ENCODE assay signal across 22 cellular contexts in genomic region chr10:60206735-60207134, GRCh38.
DNase-seq lines count a peak whose midpoint lies in the region; ATAC-seq and TF ChIP-seq lines count a peak whose summit lies in the region.
"Had no signal": no experiment of that assay in that cellular context is flagged by ENCODE, and none has a peak within 500 bp of the region (broad histone marks: within the 10 kb centered on the region; RNA-seq: fewer than 3 reads in every experiment).

No MANE protein-coding gene starts in this region.

- H3K9me2 ChIP-seq in PC-3 (replicated peaks; ENCODE audit: low read length): no peaks in the 10 kb centered on the region

- peaks cover 23% of the 10 kb centered on the region for H3K4me1 Mint-ChIP-seq in activated CD8-positive, alpha-beta T cell treated with anti-CD3 and anti-CD28 coated beads, Interleukin-2, amount 10 ng/mL, durations not matched to agents 7 days and 5 days (ENCODE audit: low read depth)
- H3K4me1 Mint-ChIP-seq: nephron had no signal

- H3K4me3 Mint-ChIP-seq in activated CD8-positive, alpha-beta T cell treated with anti-CD3 and anti-CD28 coated beads, Interleukin-2, amount 10 ng/mL, durations not matched to agents 7 days and 5 days: no peak overlapping the region
- H3K4me3 Mint-ChIP-seq: activated naive CD4-positive, alpha-beta T cell treated with anti-CD3 and anti-CD28 coated beads, Interleukin-2, amount 50 U/mL, for 24 hours; CD4-positive, alpha-beta memory T cell; GM23338; nephron; stimulated activated effector memory CD8-positive, alpha-beta T cell treated with anti-CD3 and anti-CD28 coated beads, Interleukin-12 subunit alpha, Interleukin-12 subunit beta, amount 100 ng/mL, for 72 hours had no signal

- BruUV-seq in PC-3 (replicated peaks; lab: Mats Ljungman, UMichigan): no TSS peak

- H3K18ac ChIP-seq in mesenchymal stem cell (ENCODE audit: low read depth in 1 of 2, low read length in 2 of 2): no peak overlapping the region

- CTCF ChIA-PET in PC-3 (lab: Charles Lee): interaction anchor here (1.7 to 2.0 kb wide), 2 partner anchors 92 to 227 kb away, joined by 7 to 18 read pairs; no protein-coding TSS in a partner anchor
- CTCF ChIA-PET in activated CD8-positive, alpha-beta T cell treated with anti-CD3 and anti-CD28 coated beads, Interleukin-2, amount 10 ng/mL, durations not matched to agents 7 days and 5 days (lab: Charles Lee): interaction anchor here (1.7 to 5.4 kb wide), 3 partner anchors 92 to 342 kb away, joined by 4 to 35 read pairs (median 9); no protein-coding TSS in a partner anchor

- H2AFZ ChIP-seq in PC-3 (ENCODE audit: low read length) (no peak overlapping the region), mesenchymal stem cell (ENCODE audit: low read depth, low read length) (no peak overlapping the region)
- H2AFZ ChIP-seq: GM23338 had no signal

- H3K9me3 ChIP-seq in PC-3 (ENCODE audit: low read length) (no peaks in the 10 kb centered on the region), colonic mucosa (no peaks in the 10 kb centered on the region), mesenchymal stem cell (ENCODE audit: control insufficient read depth, low read length) (no peaks in the 10 kb centered on the region)
- H3K9me3 ChIP-seq: tibial artery had no signal

- H4K20me1 ChIP-seq in PC-3 (ENCODE audit: low read length): no peaks in the 10 kb centered on the region

- 91% methylated on average over 2 of the region's 4 CpGs for WGBS in mesenchymal stem cell

- DNase-seq in AG20443 (ENCODE audit: low spot score) (peak; percentile 14), PC-3 (peak; percentile 74), colonic mucosa (peak; percentile 69), mesenchymal stem cell (peak; percentile 29), HuH-7.5 (ENCODE audit: low spot score) (no peak), globus pallidus (ENCODE audit: low spot score) (no peak)
- DNase-seq in activated CD8-positive, alpha-beta T cell treated with anti-CD3 and anti-CD28 coated beads, Interleukin-2, amount 10 ng/mL, durations not matched to agents 7 days and 5 days: no peak
- DNase-seq: activated CD4-positive, alpha-beta T cell treated with anti-CD3 and anti-CD28 coated beads, Interleukin-2, amount 50 U/mL, for 1 hour; brain microvascular endothelial cell; CD4-positive, alpha-beta memory T cell; islet precursor cell; MM.1S; NCI-H1694; NCI-H446; tibial artery had no signal

- no peak overlapping the region for H4K8ac ChIP-seq in mesenchymal stem cell (ENCODE audit: low read length)

- H3K27me3 ChIP-seq in PC-3 (ENCODE audit: low read length) (no peaks in the 10 kb centered on the region), colonic mucosa (no peaks in the 10 kb centered on the region), mesenchymal stem cell (ENCODE audit: control insufficient read depth in 1 of 2, insufficient read depth in 1 of 2, low read length in 2 of 2) (no peaks in the 10 kb centered on the region)
- H3K27me3 ChIP-seq: brain microvascular endothelial cell, dorsolateral prefrontal cortex, tibial artery had no signal

- no peak for TF ChIP-seq CTCF in PC-3 (conservative IDR thresholded peaks at IDR 0.05; ENCODE audit: low read depth, low read length)
- TF ChIP-seq CTCF in colonic mucosa (IDR thresholded peaks at IDR 0.05): no peak

- H3K79me2 ChIP-seq in PC-3 (ENCODE audit: low read length): no peaks in the 10 kb centered on the region

- H2BK15ac ChIP-seq in mesenchymal stem cell (ENCODE audit: low read depth, poor library complexity, severe bottlenecking): no peak overlapping the region

- ATAC-seq in PC-3: no peak
- no peak for ATAC-seq in activated CD8-positive, alpha-beta T cell treated with anti-CD3 and anti-CD28 coated beads, Interleukin-2, amount 10 ng/mL, durations not matched to agents 7 days and 5 days
- no peak for ATAC-seq in esophagus mucosa
- ATAC-seq: GM23338; stimulated activated effector memory CD8-positive, alpha-beta T cell treated with anti-CD3 and anti-CD28 coated beads, Interleukin-12 subunit alpha, Interleukin-12 subunit beta, amount 100 ng/mL, for 72 hours had no signal

- peaks cover 22% of the 10 kb centered on the region for H3K4me1 ChIP-seq in PC-3 (ENCODE audit: insufficient read depth, low read length)
- H3K4me1 ChIP-seq in colonic mucosa: no peaks in the 10 kb centered on the region
- H3K4me1 ChIP-seq in mesenchymal stem cell (ENCODE audit: control insufficient read depth, insufficient read depth, low read depth, low read length): no peaks in the 10 kb centered on the region

- intact Hi-C loops in PC-3 (cut with micrococcal nuclease): loop anchor here (5.0 to 10.0 kb wide), 2 partner anchors 164 to 342 kb away; no protein-coding TSS in a partner anchor
- intact Hi-C loops in colonic mucosa (cut with DNase I): loop anchor here (10.0 kb wide), 1 partner anchor 228 kb away; no protein-coding TSS in a partner anchor

- peaks cover 2% of the 10 kb centered on the region for H3K27me3 Mint-ChIP-seq in activated CD8-positive, alpha-beta T cell treated with anti-CD3 and anti-CD28 coated beads, Interleukin-2, amount 10 ng/mL, durations not matched to agents 7 days and 5 days (ENCODE audit: low read depth)
- H3K27me3 Mint-ChIP-seq: activated naive CD4-positive, alpha-beta T cell treated with anti-CD3 and anti-CD28 coated beads, Interleukin-2, amount 50 U/mL, for 24 hours; CD4-positive, alpha-beta memory T cell; progenitor cell of endocrine pancreas had no signal

- H3K14ac ChIP-seq in mesenchymal stem cell (ENCODE audit: low read length in 2 of 2): no peak overlapping the region

- no peaks in the 10 kb centered on the region for H3K9me3 Mint-ChIP-seq in activated CD8-positive, alpha-beta T cell treated with anti-CD3 and anti-CD28 coated beads, Interleukin-2, amount 10 ng/mL, durations not matched to agents 7 days and 5 days (ENCODE audit: insufficient read depth)
- H3K9me3 Mint-ChIP-seq: activated naive CD4-positive, alpha-beta T cell treated with anti-CD3 and anti-CD28 coated beads, Interleukin-2, amount 50 U/mL, for 24 hours; GM23338; stimulated activated effector memory CD8-positive, alpha-beta T cell treated with anti-CD3 and anti-CD28 coated beads, Interleukin-12 subunit alpha, Interleukin-12 subunit beta, amount 100 ng/mL, for 72 hours had no signal

- H3K4ac ChIP-seq in mesenchymal stem cell (ENCODE audit: low read depth in 1 of 2, low read length in 2 of 2): no peak overlapping the region

- H3K4me3 ChIP-seq in PC-3 (ENCODE audit: low read length): no peak overlapping the region
- no peak overlapping the region for H3K4me3 ChIP-seq in colonic mucosa
- H3K4me3 ChIP-seq in mesenchymal stem cell (ENCODE audit: insufficient read depth in 1 of 2, low read depth in 1 of 2, low read length in 2 of 2): no peak overlapping the region
- H3K4me3 ChIP-seq: dorsolateral prefrontal cortex, GM23338, tibial artery had no signal

- H3K36me3 Mint-ChIP-seq in activated CD8-positive, alpha-beta T cell treated with anti-CD3 and anti-CD28 coated beads, Interleukin-2, amount 10 ng/mL, durations not matched to agents 7 days and 5 days (ENCODE audit: low read depth): peaks cover 4% of the 10 kb centered on the region

- H3K36me3 ChIP-seq in PC-3 (ENCODE audit: low read depth, low read length) (no peaks in the 10 kb centered on the region), colonic mucosa (no peaks in the 10 kb centered on the region), mesenchymal stem cell (ENCODE audit: control insufficient read depth in 1 of 2, insufficient read depth in 2 of 2, low read depth in 1 of 2, low read length in 2 of 2) (peaks cover 0 to 10% of the 10 kb centered on the region in 2 experiments)
- H3K36me3 ChIP-seq: brain microvascular endothelial cell, tibial artery had no signal

- H4K91ac ChIP-seq in mesenchymal stem cell (ENCODE audit: low read length): no peak overlapping the region

- H2BK120ac ChIP-seq in mesenchymal stem cell (ENCODE audit: low read depth, low read length): no peak overlapping the region

- H3K27ac ChIP-seq in PC-3 (ENCODE audit: low read length) (no peak overlapping the region), colonic mucosa (no peak overlapping the region), mesenchymal stem cell (ENCODE audit: low read length, poor library complexity, severe bottlenecking) (no peak overlapping the region)
- H3K27ac ChIP-seq: brain microvascular endothelial cell, tibial artery had no signal

- H3K23ac ChIP-seq in mesenchymal stem cell (ENCODE audit: low read length in 2 of 2): no peak overlapping the region

- H3K9ac ChIP-seq in PC-3 (ENCODE audit: low read length): no peak overlapping the region
- H3K9ac ChIP-seq in colonic mucosa (ENCODE audit: low read depth in 2 of 2, low read length in 2 of 2): no peak overlapping the region
- no peak overlapping the region for H3K9ac ChIP-seq in mesenchymal stem cell (ENCODE audit: low read length)

- H2AK5ac ChIP-seq in mesenchymal stem cell (ENCODE audit: low read length, severe bottlenecking): no peak overlapping the region

- POLR2A ChIA-PET in PC-3 (lab: Charles Lee; ENCODE audit: unreplicated experiment): no interaction called here
- POLR2A ChIA-PET in activated CD8-positive, alpha-beta T cell treated with anti-CD3 and anti-CD28 coated beads, Interleukin-2, amount 10 ng/mL, durations not matched to agents 7 days and 5 days (lab: Charles Lee): no interaction called here

- no peaks in the 10 kb centered on the region for H3F3A ChIP-seq in PC-3 (ENCODE audit: low read length, unreplicated experiment)

- H3K27ac Mint-ChIP-seq in activated CD8-positive, alpha-beta T cell treated with anti-CD3 and anti-CD28 coated beads, Interleukin-2, amount 10 ng/mL, durations not matched to agents 7 days and 5 days: no peak overlapping the region
- H3K27ac Mint-ChIP-seq: activated naive CD4-positive, alpha-beta T cell treated with anti-CD3 and anti-CD28 coated beads, Interleukin-2, amount 50 U/mL, for 24 hours; GM23338; nephron; progenitor cell of endocrine pancreas; stimulated activated effector memory CD8-positive, alpha-beta T cell treated with anti-CD3 and anti-CD28 coated beads, Interleukin-12 subunit alpha, Interleukin-12 subunit beta, amount 100 ng/mL, for 72 hours had no signal

- no peaks in the 10 kb centered on the region for H3K79me1 ChIP-seq in mesenchymal stem cell (replicated peaks; ENCODE audit: low read length, poor library complexity, severe bottlenecking)

- H2BK12ac ChIP-seq in mesenchymal stem cell (ENCODE audit: low read length in 2 of 2): no peak overlapping the region

- H3K4me2 ChIP-seq in PC-3 (ENCODE audit: low read length): no peak overlapping the region; the same call in 1 of the 2 replicates
- no peak overlapping the region for H3K4me2 ChIP-seq in mesenchymal stem cell (ENCODE audit: low read length, poor library complexity, severe bottlenecking)
- H3K4me2 ChIP-seq: GM23338 had no signal

- H2BK5ac ChIP-seq in mesenchymal stem cell (ENCODE audit: low read depth, low read length, poor library complexity, severe bottlenecking): no peak overlapping the region

Comparison
In these comparisons a context has a peak if more than half of its experiments do, and no peak if none do; other contexts are left out.
1. DNase-seq: peak in AG20443 (single experiment), PC-3 (single experiment), colonic mucosa (single experiment) and mesenchymal stem cell (single experiment); none in HuH-7.5 (single experiment), activated CD8-positive, alpha-beta T cell treated with anti-CD3 and anti-CD28 coated beads, Interleukin-2, amount 10 ng/mL, durations not matched to agents 7 days and 5 days (single experiment) and globus pallidus (single experiment).